Comparison of ENCODE assay signal across 23 cellular contexts in the genomic region with DNA sequence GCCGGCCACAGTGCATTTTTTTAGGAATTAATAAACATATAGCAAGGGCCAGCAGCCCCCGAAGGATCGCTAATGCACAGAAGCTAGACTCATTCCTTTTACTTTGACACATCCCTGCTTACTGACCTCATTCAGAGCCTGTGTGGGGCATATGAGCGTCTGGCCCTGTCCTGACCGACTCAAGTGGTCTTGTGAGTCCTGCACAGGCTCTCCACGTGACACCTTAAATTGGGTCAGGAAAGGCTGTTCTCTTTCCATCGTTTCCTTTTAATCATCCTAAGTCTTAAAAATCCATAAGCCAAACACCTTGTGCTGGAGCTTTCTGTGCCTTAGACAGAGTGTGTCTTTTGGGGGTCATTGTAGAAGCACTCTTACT. TPM values are rescaled to one million over a fixed set of nuclear protein-coding genes. Genes with fewer than 3 reads are reported as not detected.
DNase-seq lines count a peak whose midpoint lies in the region; ATAC-seq and TF ChIP-seq lines count a peak whose summit lies in the region.
"Had no signal": no experiment of that assay in that cellular context is flagged by ENCODE, and none has a peak within 500 bp of the region (broad histone marks: within the 10 kb centered on the region; RNA-seq: fewer than 3 reads in every experiment).

No MANE protein-coding gene starts in this region.

- POLR2A ChIA-PET in OCI-LY7 (lab: Charles Lee) = no interaction called here

- in situ Hi-C loops in brain microvascular endothelial cell (cut with HindIII; ENCODE audit: low pct_ligation_motif_present, low sequenced_read_pairs) = no loop called here

- peaks cover under 1% of the 10 kb centered on the region; the same call in 1 of the 2 replicates for H3K79me2 ChIP-seq in OCI-LY7 (ENCODE audit: insufficient read depth, low read depth, low read length)

- H3K4me3 ChIP-seq in cardiac muscle cell (no peak overlapping the region), mesodermal cell (ENCODE audit: extremely low read depth, insufficient read depth, low read length, poor library complexity, severe bottlenecking) (no peak overlapping the region), stomach smooth muscle (ENCODE audit: low read length in 2 of 2) (peak overlapping the region; percentile 5 to 49), OCI-LY7 (ENCODE audit: low read depth, low read length, poor library complexity, severe bottlenecking) (no peak overlapping the region), brain microvascular endothelial cell (ENCODE audit: low read depth, low read length) (no peak overlapping the region)
- H3K4me3 ChIP-seq: MG63, suprapubic skin had no signal

- no peak for ATAC-seq in left cardiac atrium
- ATAC-seq: left colon, WTC11 had no signal

- DNase-seq in cardiac muscle cell (ENCODE audit: low read depth in 1 of 2, low spot score in 1 of 2) = peak in 1 of 2 donors; percentile 62
- DNase-seq in left cardiac atrium = no peak
- peak in 2 of 61 donors; percentile 4 to 13 for DNase-seq in caudate nucleus (lab: John Stamatoyannopoulos, UW)
- DNase-seq in OCI-LY7 (ENCODE audit: low spot score) = no peak
- DNase-seq in T-helper 2 cell = no peak
- no peak for DNase-seq in brain microvascular endothelial cell
- DNase-seq: ACHN; activated naive CD4-positive, alpha-beta T cell treated with anti-CD3 and anti-CD28 coated beads, Interleukin-2, amount 50 U/mL, for 16 hours; activated T-cell treated with anti-CD3 and anti-CD28 coated beads for 4 hours; aorta; DMS79 treated with DMSO at 0.1 percent for 48 hours; KBM-7; left colon; MG63; midbrain; NCI-H1436 treated with DMSO at 0.1 percent for 48 hours; NCI-H446 treated with DMSO at 0.1 percent for 48 hours; T-helper 9 cell had no signal

- WGBS in mesodermal cell (ENCODE audit: insufficient coverage in 2 of 2), 2 experiments = 91 to 98% methylated on average over 5 of the region's 7 CpGs

- no peaks in the 10 kb centered on the region for H3K27me3 ChIP-seq in cardiac muscle cell
- no peaks in the 10 kb centered on the region for H3K27me3 ChIP-seq in stomach smooth muscle (ENCODE audit: control insufficient read depth in 1 of 2, insufficient read depth in 2 of 2, low read length in 2 of 2)
- H3K27me3 ChIP-seq in brain microvascular endothelial cell (replicated peaks) = no peaks in the 10 kb centered on the region
- H3K27me3 ChIP-seq: MG63, suprapubic skin had no signal

- peak overlapping the region; percentile 47 to 66 for H3K9ac ChIP-seq in stomach smooth muscle (ENCODE audit: low read length in 2 of 2)
- H3K9ac ChIP-seq: parathyroid adenoma had no signal

- no peaks in the 10 kb centered on the region for H3K9me2 ChIP-seq in OCI-LY7 (ENCODE audit: insufficient read depth, low read length)

- H4K20me1 ChIP-seq in OCI-LY7 (ENCODE audit: insufficient read depth, low read length) = no peaks in the 10 kb centered on the region; the same call in 1 of the 2 replicates

- H3K4me1 ChIP-seq in cardiac muscle cell (ENCODE audit: low read depth) = peaks cover 37% of the 10 kb centered on the region
- peaks cover 9% of the 10 kb centered on the region for H3K4me1 ChIP-seq in mesodermal cell (ENCODE audit: control insufficient read depth, insufficient read depth, low read length, poor library complexity, severe bottlenecking)
- peaks cover 56% of the 10 kb centered on the region for H3K4me1 ChIP-seq in stomach smooth muscle (ENCODE audit: control insufficient read depth, insufficient read depth, low read length)
- H3K4me1 ChIP-seq in OCI-LY7 (ENCODE audit: insufficient read depth, low read length, poor library complexity, severe bottlenecking) = peaks cover 3% of the 10 kb centered on the region
- H3K4me1 ChIP-seq: parathyroid adenoma had no signal

- intact Hi-C loops in left cardiac atrium (cut with DNase I) = loop anchor here in 1 of 2 donors (10.0 kb wide), 1 partner anchor 186 kb away; no protein-coding TSS in a partner anchor
- intact Hi-C loops in OCI-LY7 (cut with micrococcal nuclease; ENCODE audit: unreplicated experiment) = no loop called here

- no TSS peak for BruUV-seq in OCI-LY7 (replicated peaks; lab: Mats Ljungman, UMichigan)

- H3K36me3 ChIP-seq in cardiac muscle cell = peaks cover 6% of the 10 kb centered on the region
- peaks cover 92% of the 10 kb centered on the region for H3K36me3 ChIP-seq in mesodermal cell (ENCODE audit: control insufficient read depth, insufficient read depth, low read length)
- peaks cover 7 to 13% of the 10 kb centered on the region in 2 donors for H3K36me3 ChIP-seq in stomach smooth muscle (ENCODE audit: control insufficient read depth in 2 of 2, insufficient read depth in 2 of 2, low read length in 2 of 2)
- peaks cover 89% of the 10 kb centered on the region for H3K36me3 ChIP-seq in OCI-LY7 (ENCODE audit: insufficient read depth, low read length)
- H3K36me3 ChIP-seq in brain microvascular endothelial cell (replicated peaks) = peaks cover 27% of the 10 kb centered on the region

- TF ChIP-seq CTCF in cardiac muscle cell (IDR thresholded peaks at IDR 0.05; ENCODE audit: low read depth, low read length) (no peak), OCI-LY7 (conservative IDR thresholded peaks at IDR 0.05; ENCODE audit: low read length) (no peak), brain microvascular endothelial cell (IDR thresholded peaks at IDR 0.05; ENCODE audit: low read depth, low read length, missing control alignments) (no peak)

- no peak overlapping the region for H2AFZ ChIP-seq in OCI-LY7 (ENCODE audit: low read length)
- H2AFZ ChIP-seq: parathyroid adenoma had no signal

- H3K27ac ChIP-seq in cardiac muscle cell (peak overlapping the region; percentile 94), caudate nucleus (ENCODE audit: low read depth, low read length) (peak overlapping the region; percentile 88), mesodermal cell (ENCODE audit: low read depth, low read length, severe bottlenecking) (peak overlapping the region; percentile 29), stomach smooth muscle (ENCODE audit: low read length) (peak overlapping the region; percentile 94), OCI-LY7 (ENCODE audit: low read depth, low read length, poor library complexity, severe bottlenecking) (no peak overlapping the region), brain microvascular endothelial cell (no peak overlapping the region)
- H3K27ac ChIP-seq: parathyroid adenoma, suprapubic skin had no signal

- H3K9me3 ChIP-seq in cardiac muscle cell (ENCODE audit: low read depth) (no peaks in the 10 kb centered on the region), mesodermal cell (ENCODE audit: control insufficient read depth, low read length) (no peaks in the 10 kb centered on the region), stomach smooth muscle (ENCODE audit: control insufficient read depth in 2 of 2, low read length in 2 of 2) (no peaks in the 10 kb centered on the region), OCI-LY7 (ENCODE audit: low read length) (no peaks in the 10 kb centered on the region)
- H3K9me3 ChIP-seq: MG63, suprapubic skin had no signal

- CTCF ChIA-PET in OCI-LY7 (lab: Charles Lee; ENCODE audit: unreplicated experiment) = interaction anchor here (1.3 kb wide), 1 partner anchor 13 kb away, joined by 4 read pairs; no protein-coding TSS in a partner anchor

- H3K4me2 ChIP-seq in OCI-LY7 (ENCODE audit: low read length) = no peak overlapping the region

RNA-seq across cellular contexts. Expression of a gene that starts 18.6 kb away (rescaled TPM):
- 21.3 and 28.1 TPM in 2 replicates for total RNA-seq in cardiac muscle cell
- polyA plus RNA-seq in cardiac muscle cell = 55.8 and 67.4 TPM in 2 replicates
- total RNA-seq in left cardiac atrium = 10 to 100 TPM; 30.5 to 36.8 TPM
- polyA plus RNA-seq in mesodermal cell (2013, experiment 1 of 2) = 35.4 TPM
- polyA plus RNA-seq in mesodermal cell (2013, experiment 2 of 2) = 26.0 TPM
- 40.6 and 41.2 TPM in 2 replicates for total RNA-seq in OCI-LY7 (2014; rRNA removed; shearing (Covaris generic))
- 28.0 and 33.3 TPM in 2 replicates for total RNA-seq in OCI-LY7 (2022)

RNA-seq across cellular contexts. Expression of a gene that starts 18.8 kb away (rescaled TPM):
- total RNA-seq in cardiac muscle cell (46.9 and 64.7 TPM in 2 replicates), left cardiac atrium (10 to 100 TPM; 33.3 to 47.2 TPM), OCI-LY7 (2022) (128 and 153 TPM in 2 replicates)
- polyA plus RNA-seq in cardiac muscle cell = 34.6 and 55.5 TPM in 2 replicates
- 58.9 TPM for polyA plus RNA-seq in mesodermal cell (2013, experiment 1 of 2)
- 57.3 TPM for polyA plus RNA-seq in mesodermal cell (2013, experiment 2 of 2)
- total RNA-seq in OCI-LY7 (2014; rRNA removed; shearing (Covaris generic)) = 56.1 and 69.4 TPM in 2 replicates

RNA-seq across cellular contexts. Expression of a gene that starts 56.2 kb away (rescaled TPM):
- total RNA-seq in cardiac muscle cell = 12.5 and 19.3 TPM in 2 replicates
- 20.1 and 21.5 TPM in 2 replicates for polyA plus RNA-seq in cardiac muscle cell
- total RNA-seq in left cardiac atrium = 1 to 10 TPM; 7.1 to 7.6 TPM
- polyA plus RNA-seq in mesodermal cell (2013, experiment 1 of 2) = 27.9 TPM
- polyA plus RNA-seq in mesodermal cell (2013, experiment 2 of 2) = 24.5 TPM
- 0.64 and 1.4 TPM in 2 replicates for total RNA-seq in OCI-LY7 (2014; rRNA removed; shearing (Covaris generic))
- 1.8 and 2.5 TPM in 2 replicates for total RNA-seq in OCI-LY7 (2022)

Comparison
In these comparisons a context has a peak if more than half of its experiments do, and no peak if none do; other contexts are left out.
1. H3K27ac ChIP-seq: peak in cardiac muscle cell (single experiment), caudate nucleus (single experiment), mesodermal cell (single experiment) and stomach smooth muscle (single experiment); none in OCI-LY7 (single experiment) and brain microvascular endothelial cell (single experiment).
2. H3K4me3 ChIP-seq: peak in stomach smooth muscle (2 of 2); none in cardiac muscle cell (single experiment), mesodermal cell (single experiment), OCI-LY7 (single experiment) and brain microvascular endothelial cell (single experiment).